1 cellular context compared by ENCODE assay signal in the genomic region with DNA sequence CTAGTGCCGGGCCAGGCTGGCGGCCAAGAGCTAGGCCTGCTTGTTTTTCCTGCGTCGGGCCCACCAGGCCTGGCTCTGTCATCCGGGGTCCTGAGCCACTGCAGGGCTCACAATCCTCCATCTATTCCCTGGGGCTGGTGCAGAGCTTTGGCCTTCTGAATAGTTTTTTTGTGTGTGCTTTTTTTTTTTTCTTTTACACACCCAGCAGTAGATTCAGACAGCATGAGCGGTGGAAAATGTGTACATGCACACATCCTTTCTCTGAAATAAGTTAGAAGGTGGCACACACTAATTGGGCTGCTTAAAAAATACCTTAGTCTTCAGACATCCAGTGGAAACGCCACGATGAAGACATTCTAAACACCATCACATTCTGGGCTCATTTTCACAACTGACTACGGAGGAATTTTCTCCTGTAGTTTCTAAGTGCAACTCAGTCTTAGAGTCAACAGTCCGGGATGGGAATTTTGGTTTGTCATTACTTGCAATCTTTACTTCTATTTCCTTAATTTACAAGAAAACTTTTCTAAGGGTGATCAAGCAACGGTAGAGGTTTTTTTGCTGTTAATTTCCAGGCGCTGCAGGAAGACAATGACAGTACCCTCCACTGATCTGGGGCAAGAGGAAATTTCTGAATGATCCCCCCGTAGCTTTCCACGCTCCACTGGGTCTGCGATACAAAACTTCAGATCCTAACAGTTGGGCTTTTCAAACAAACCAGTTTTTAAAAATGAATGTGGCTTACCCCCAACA.
TF ChIP-seq lines count a peak whose summit lies in the region.

No MANE protein-coding gene starts in this region.

TF ChIP-seq in HepG2, 621 proteins besides CTCF, POLR2A, EP300 and RAD21 (continued from another document and continues in another):
- no peak for TF ChIP-seq SOX5 (CRISPR knock-in tag; IDR thresholded peaks at IDR 0.05; ENCODE audit: borderline replicate concordance)
- TF ChIP-seq ZNF800 (CRISPR knock-in tag; IDR thresholded peaks at IDR 0.05) = no peak
- TF ChIP-seq TMF1 (CRISPR knock-in tag; IDR thresholded peaks at IDR 0.05; ENCODE audit: low read depth) = no peak
- no peak for TF ChIP-seq SIN3B (IDR thresholded peaks at IDR 0.05; ENCODE audit: low read length)
- TF ChIP-seq, protein P1, sequence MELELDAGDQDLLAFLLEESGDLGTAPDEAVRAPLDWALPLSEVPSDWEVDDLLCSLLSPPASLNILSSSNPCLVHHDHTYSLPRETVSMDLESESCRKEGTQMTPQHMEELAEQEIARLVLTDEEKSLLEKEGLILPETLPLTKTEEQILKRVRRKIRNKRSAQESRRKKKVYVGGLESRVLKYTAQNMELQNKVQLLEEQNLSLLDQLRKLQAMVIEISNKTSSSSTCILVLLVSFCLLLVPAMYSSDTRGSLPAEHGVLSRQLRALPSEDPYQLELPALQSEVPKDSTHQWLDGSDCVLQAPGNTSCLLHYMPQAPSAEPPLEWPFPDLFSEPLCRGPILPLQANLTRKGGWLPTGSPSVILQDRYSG (CRISPR knock-in tag; IDR thresholded peaks at IDR 0.05) = 0 out of 2 replicates have a peak, but pooled peaks have one; percentile 45
- TF ChIP-seq BCLAF1 (IDR thresholded peaks at IDR 0.05) = no peak
- no peak for TF ChIP-seq ZNF850 (CRISPR knock-in tag; conservative IDR thresholded peaks at IDR 0.05)
- TF ChIP-seq ZNF451 (CRISPR knock-in tag; IDR thresholded peaks at IDR 0.05) = no peak
- no peak for TF ChIP-seq CBX5 (CRISPR knock-in tag; IDR thresholded peaks at IDR 0.05; ENCODE audit: borderline replicate concordance)
- TF ChIP-seq, protein P2, sequence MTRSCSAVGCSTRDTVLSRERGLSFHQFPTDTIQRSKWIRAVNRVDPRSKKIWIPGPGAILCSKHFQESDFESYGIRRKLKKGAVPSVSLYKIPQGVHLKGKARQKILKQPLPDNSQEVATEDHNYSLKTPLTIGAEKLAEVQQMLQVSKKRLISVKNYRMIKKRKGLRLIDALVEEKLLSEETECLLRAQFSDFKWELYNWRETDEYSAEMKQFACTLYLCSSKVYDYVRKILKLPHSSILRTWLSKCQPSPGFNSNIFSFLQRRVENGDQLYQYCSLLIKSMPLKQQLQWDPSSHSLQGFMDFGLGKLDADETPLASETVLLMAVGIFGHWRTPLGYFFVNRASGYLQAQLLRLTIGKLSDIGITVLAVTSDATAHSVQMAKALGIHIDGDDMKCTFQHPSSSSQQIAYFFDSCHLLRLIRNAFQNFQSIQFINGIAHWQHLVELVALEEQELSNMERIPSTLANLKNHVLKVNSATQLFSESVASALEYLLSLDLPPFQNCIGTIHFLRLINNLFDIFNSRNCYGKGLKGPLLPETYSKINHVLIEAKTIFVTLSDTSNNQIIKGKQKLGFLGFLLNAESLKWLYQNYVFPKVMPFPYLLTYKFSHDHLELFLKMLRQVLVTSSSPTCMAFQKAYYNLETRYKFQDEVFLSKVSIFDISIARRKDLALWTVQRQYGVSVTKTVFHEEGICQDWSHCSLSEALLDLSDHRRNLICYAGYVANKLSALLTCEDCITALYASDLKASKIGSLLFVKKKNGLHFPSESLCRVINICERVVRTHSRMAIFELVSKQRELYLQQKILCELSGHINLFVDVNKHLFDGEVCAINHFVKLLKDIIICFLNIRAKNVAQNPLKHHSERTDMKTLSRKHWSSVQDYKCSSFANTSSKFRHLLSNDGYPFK (CRISPR knock-in tag; IDR thresholded peaks at IDR 0.05; ENCODE audit: borderline replicate concordance) = no peak; the same call in 1 of the 2 replicates
- peak; percentile 23 for TF ChIP-seq XRCC5 (optimal IDR thresholded peaks at IDR 0.05; ENCODE audit: low read length)
- TF ChIP-seq FOSL2 (CRISPR knock-in tag; IDR thresholded peaks at IDR 0.05) = peak; percentile 1; the same call in 1 of the 2 replicates
- no peak for TF ChIP-seq ZMYM4 (CRISPR knock-in tag; IDR thresholded peaks at IDR 0.05)
- TF ChIP-seq, protein P3, sequence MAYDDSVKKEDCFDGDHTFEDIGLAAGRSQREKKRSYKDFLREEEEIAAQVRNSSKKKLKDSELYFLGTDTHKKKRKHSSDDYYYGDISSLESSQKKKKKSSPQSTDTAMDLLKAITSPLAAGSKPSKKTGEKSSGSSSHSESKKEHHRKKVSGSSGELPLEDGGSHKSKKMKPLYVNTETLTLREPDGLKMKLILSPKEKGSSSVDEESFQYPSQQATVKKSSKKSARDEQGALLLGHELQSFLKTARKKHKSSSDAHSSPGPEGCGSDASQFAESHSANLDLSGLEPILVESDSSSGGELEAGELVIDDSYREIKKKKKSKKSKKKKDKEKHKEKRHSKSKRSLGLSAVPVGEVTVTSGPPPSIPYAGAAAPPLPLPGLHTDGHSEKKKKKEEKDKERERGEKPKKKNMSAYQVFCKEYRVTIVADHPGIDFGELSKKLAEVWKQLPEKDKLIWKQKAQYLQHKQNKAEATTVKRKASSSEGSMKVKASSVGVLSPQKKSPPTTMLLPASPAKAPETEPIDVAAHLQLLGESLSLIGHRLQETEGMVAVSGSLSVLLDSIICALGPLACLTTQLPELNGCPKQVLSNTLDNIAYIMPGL (CRISPR knock-in tag; IDR thresholded peaks at IDR 0.05; ENCODE audit: borderline replicate concordance in 1 of 2, low read depth in 1 of 2) = peak in 1 of 2 experiments; percentile 31; a peak in 2 of 4 replicates
- no peak for TF ChIP-seq FOXK1 (CRISPR knock-in tag; IDR thresholded peaks at IDR 0.05; ENCODE audit: borderline replicate concordance, low read depth)
- no peak for TF ChIP-seq JUNB (CRISPR knock-in tag; IDR thresholded peaks at IDR 0.05; ENCODE audit: borderline replicate concordance)
- TF ChIP-seq, protein P4, sequence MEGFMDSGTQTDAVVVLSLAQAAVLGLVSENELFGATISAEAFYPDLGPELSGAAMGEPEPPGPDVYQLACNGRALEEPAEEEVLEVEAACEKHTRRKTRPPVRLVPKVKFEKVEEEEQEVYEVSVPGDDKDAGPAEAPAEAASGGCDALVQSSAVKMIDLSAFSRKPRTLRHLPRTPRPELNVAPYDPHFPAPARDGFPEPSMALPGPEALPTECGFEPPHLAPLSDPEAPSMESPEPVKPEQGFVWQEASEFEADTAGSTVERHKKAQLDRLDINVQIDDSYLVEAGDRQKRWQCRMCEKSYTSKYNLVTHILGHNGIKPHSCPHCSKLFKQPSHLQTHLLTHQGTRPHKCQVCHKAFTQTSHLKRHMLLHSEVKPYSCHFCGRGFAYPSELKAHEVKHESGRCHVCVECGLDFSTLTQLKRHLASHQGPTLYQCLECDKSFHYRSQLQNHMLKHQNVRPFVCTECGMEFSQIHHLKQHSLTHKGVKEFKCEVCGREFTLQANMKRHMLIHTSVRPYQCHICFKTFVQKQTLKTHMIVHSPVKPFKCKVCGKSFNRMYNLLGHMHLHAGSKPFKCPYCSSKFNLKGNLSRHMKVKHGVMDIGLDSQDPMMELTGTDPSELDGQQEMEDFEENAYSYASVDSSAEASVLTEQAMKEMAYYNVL (CRISPR knock-in tag; IDR thresholded peaks at IDR 0.05; ENCODE audit: borderline replicate concordance) = 0 out of 2 replicates have a peak, but pooled peaks have one; percentile 34
- no peak; the same call in 1 of the 2 replicates for TF ChIP-seq AKAP8 (CRISPR knock-in tag; IDR thresholded peaks at IDR 0.05)
- TF ChIP-seq RERE (CRISPR knock-in tag; IDR thresholded peaks at IDR 0.05; ENCODE audit: low read depth) = no peak
- TF ChIP-seq REPIN1 (CRISPR knock-in tag; IDR thresholded peaks at IDR 0.05; ENCODE audit: borderline replicate concordance, low read depth) = no peak
- no peak for TF ChIP-seq PBX2 (CRISPR knock-in tag; IDR thresholded peaks at IDR 0.05)
- 0 out of 2 replicates have a peak, but pooled peaks have one; percentile 8 for TF ChIP-seq MEF2D (CRISPR knock-in tag; IDR thresholded peaks at IDR 0.05)
- TF ChIP-seq ZNF674 (CRISPR knock-in tag; IDR thresholded peaks at IDR 0.05; ENCODE audit: low read depth) = no peak
- 0 out of 2 replicates have a peak, but pooled peaks have one; percentile 32 for TF ChIP-seq GABPB1 (CRISPR knock-in tag; IDR thresholded peaks at IDR 0.05)
- no peak; the same call in 1 of the 2 replicates for TF ChIP-seq ZFP90 (CRISPR knock-in tag; IDR thresholded peaks at IDR 0.05; ENCODE audit: borderline replicate concordance)
- no peak for TF ChIP-seq ZNF275 (CRISPR knock-in tag; IDR thresholded peaks at IDR 0.05; ENCODE audit: borderline replicate concordance)
- no peak for TF ChIP-seq FOSL1 (CRISPR knock-in tag; IDR thresholded peaks at IDR 0.05; ENCODE audit: borderline replicate concordance)
- TF ChIP-seq MAFF (IDR thresholded peaks at IDR 0.05; ENCODE audit: low read depth, low read length) = no peak
